1 cellular context compared by ENCODE assay signal in genomic region chr9:110648698-110649097, GRCh38.
TF ChIP-seq lines count a peak whose summit lies in the region.

No MANE protein-coding gene starts in this region.

TF ChIP-seq in K562, 482 proteins besides CTCF, POLR2A, EP300 and RAD21 (continued from another document):
- TF ChIP-seq, protein P1, sequence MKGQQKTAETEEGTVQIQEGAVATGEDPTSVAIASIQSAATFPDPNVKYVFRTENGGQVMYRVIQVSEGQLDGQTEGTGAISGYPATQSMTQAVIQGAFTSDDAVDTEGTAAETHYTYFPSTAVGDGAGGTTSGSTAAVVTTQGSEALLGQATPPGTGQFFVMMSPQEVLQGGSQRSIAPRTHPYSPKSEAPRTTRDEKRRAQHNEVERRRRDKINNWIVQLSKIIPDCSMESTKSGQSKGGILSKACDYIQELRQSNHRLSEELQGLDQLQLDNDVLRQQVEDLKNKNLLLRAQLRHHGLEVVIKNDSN (CRISPR knock-in tag; IDR thresholded peaks at IDR 0.05) = peak; percentile 52
- TF ChIP-seq, protein P2, sequence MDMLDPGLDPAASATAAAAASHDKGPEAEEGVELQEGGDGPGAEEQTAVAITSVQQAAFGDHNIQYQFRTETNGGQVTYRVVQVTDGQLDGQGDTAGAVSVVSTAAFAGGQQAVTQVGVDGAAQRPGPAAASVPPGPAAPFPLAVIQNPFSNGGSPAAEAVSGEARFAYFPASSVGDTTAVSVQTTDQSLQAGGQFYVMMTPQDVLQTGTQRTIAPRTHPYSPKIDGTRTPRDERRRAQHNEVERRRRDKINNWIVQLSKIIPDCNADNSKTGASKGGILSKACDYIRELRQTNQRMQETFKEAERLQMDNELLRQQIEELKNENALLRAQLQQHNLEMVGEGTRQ (CRISPR knock-in tag; IDR thresholded peaks at IDR 0.05) = peak; percentile 68
- TF ChIP-seq FOXP4 (CRISPR knock-in tag; IDR thresholded peaks at IDR 0.05; ENCODE audit: borderline replicate concordance) (no peak), NEUROD1 (IDR thresholded peaks at IDR 0.05; ENCODE audit: borderline replicate concordance, low read depth, low read length, partially characterized antibody) (no peak), NR1H2 (CRISPR knock-in tag; IDR thresholded peaks at IDR 0.05) (no peak)
TF ChIP-seq in K562: peak in this region for 3.
